8 cellular contexts compared by ENCODE assay signal in the genomic region with DNA sequence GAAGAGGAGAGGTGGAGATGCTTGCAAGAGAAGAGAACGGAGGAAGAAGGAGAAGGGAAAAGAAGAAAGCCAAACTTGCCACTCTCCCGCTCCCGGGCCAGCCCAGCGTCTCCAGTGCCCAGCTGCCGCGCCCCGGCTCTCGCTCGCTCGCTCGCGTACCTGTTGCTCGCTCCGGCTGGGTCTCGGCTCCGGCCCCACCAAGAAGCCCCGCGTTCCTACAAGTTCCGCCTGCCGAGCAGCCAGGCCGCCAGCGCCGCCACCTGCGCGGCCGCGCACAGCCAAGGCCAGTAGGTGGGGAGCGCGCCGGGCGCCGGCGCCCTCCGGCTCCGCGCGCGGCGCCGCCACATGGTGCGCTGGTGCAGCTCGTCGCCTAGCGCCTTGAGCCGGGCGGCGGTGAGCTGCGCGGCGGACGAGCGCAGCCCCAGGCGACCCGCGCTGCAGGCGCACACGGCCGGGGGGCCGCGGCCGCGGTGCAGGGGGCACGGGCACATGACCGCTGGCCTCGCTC. TPM values are rescaled to one million over a fixed set of nuclear protein-coding genes. Genes with fewer than 3 reads are reported as not detected.
A peak's percentile ranks its signal among the peaks of the same experiment; 100 is the strongest.
DNase-seq lines count a peak whose midpoint lies in the region; ATAC-seq and TF ChIP-seq lines count a peak whose summit lies in the region.

No MANE protein-coding gene starts in this region.

- H3K4me1 ChIP-seq in iPS DF 6.9 (ENCODE audit: control insufficient read depth, insufficient read depth, low read length) = peaks cover 6% of the 10 kb centered on the region
- H3K4me1 ChIP-seq in spleen = peaks cover 25 to 52% (median 42%) of the 10 kb centered on the region in 6 donors

- H3K27ac Mint-ChIP-seq in activated naive CD4-positive, alpha-beta T cell treated with anti-CD3 and anti-CD28 coated beads, Interleukin-2, amount 50 U/mL, for 72 hours = no peak overlapping the region

- no peak for TF ChIP-seq CTCF in spleen (IDR thresholded peaks at IDR 0.05 in 8 of 11, conservative IDR thresholded peaks at IDR 0.05 in 3 of 11)

- ATAC-seq in HG02852 (IDR thresholded peaks at IDR 0.05; ENCODE audit: unreplicated experiment) = peak; percentile 60
- peak; percentile 64 to 87 for ATAC-seq in activated naive CD4-positive, alpha-beta T cell treated with anti-CD3 and anti-CD28 coated beads, Interleukin-2, amount 50 U/mL, for 72 hours
- ATAC-seq in HG02981 (IDR thresholded peaks at IDR 0.05; ENCODE audit: unreplicated experiment) = no peak

- H3K27ac ChIP-seq in iPS DF 6.9 (ENCODE audit: low read length) (no peak overlapping the region), spleen (no peak overlapping the region)

- peaks cover 44% of the 10 kb centered on the region for H3K27me3 ChIP-seq in iPS DF 6.9 (ENCODE audit: control insufficient read depth, insufficient read depth, low read length)
- H3K27me3 ChIP-seq in spleen (replicated peaks in 1 of 7) = peaks cover 0 to 92% (median 72%) of the 10 kb centered on the region in 7 donors

- no peak for TF ChIP-seq POLR2A in spleen (IDR thresholded peaks at IDR 0.05)

- peaks cover 0 to 16% of the 10 kb centered on the region in 2 donors for H3K36me3 Mint-ChIP-seq in activated naive CD4-positive, alpha-beta T cell treated with anti-CD3 and anti-CD28 coated beads, Interleukin-2, amount 50 U/mL, for 72 hours

- intact Hi-C loops in spleen (cut with DNase I; ENCODE audit: low total_unique reads) = no loop called here

- no peaks in the 10 kb centered on the region for H3K9me3 ChIP-seq in iPS DF 6.9 (ENCODE audit: control insufficient read depth, insufficient read depth, low read length)
- H3K9me3 ChIP-seq in spleen = no peaks in the 10 kb centered on the region

- H3K4me3 ChIP-seq in iPS DF 6.9 (ENCODE audit: low read length) = peak overlapping the region; percentile 62; the same call in 1 of the 2 replicates
- H3K4me3 ChIP-seq in spleen = peak overlapping the region in 6 of 8 donors; percentile 23 to 68 (median 34)

- no CpG with 5 or more reads among the region's 65 CpGs for WGBS in iPS DF 6.9 (ENCODE audit: insufficient coverage, insufficient read length)
- 0 to 1% (median 1%) methylated on average over 37 to 65 of the region's 65 CpGs for WGBS in spleen, 5 donors

- DNase-seq in NCI-H82 (lab: John Stamatoyannopoulos, UW) (peak; percentile 73), NCI-H82 treated with DMSO at 0.1 percent for 48 hours (lab: John Stamatoyannopoulos, UW; ENCODE audit: unreplicated experiment) (no peak), NCI-H748 treated with DMSO at 0.1 percent for 48 hours (lab: John Stamatoyannopoulos, UW) (peak; percentile 51), iPS DF 6.9 (ENCODE audit: low read depth, low spot score) (no peak), spleen (peak; percentile 81)
- DNase-seq in activated naive CD4-positive, alpha-beta T cell treated with anti-CD3 and anti-CD28 coated beads, Interleukin-2, amount 50 U/mL, for 72 hours (ENCODE audit: low spot score in 2 of 2) = peak in 1 of 2 donors; percentile 56

- no peaks in the 10 kb centered on the region for H3K9me3 Mint-ChIP-seq in activated naive CD4-positive, alpha-beta T cell treated with anti-CD3 and anti-CD28 coated beads, Interleukin-2, amount 50 U/mL, for 72 hours

- H3K36me3 ChIP-seq in iPS DF 6.9 (ENCODE audit: control insufficient read depth, insufficient read depth, low read length) = no peaks in the 10 kb centered on the region
- no peaks in the 10 kb centered on the region for H3K36me3 ChIP-seq in spleen

RNA-seq across cellular contexts. Expression of a gene that starts 0.4 kb away (rescaled TPM):
- total RNA-seq in activated naive CD4-positive, alpha-beta T cell treated with anti-CD3 and anti-CD28 coated beads, Interleukin-2, amount 50 U/mL, for 72 hours = not detected
- total RNA-seq in spleen = under 1 TPM in 6 of 7 donors, not detected in 1; 0.13 to 0.58 (median 0.40) TPM
- under 1 TPM; 0.07 to 0.76 (median 0.13) TPM for polyA plus RNA-seq in spleen

RNA-seq across cellular contexts. Expression of a gene that starts 29.9 kb away (rescaled TPM):
- 1 to 10 TPM; 3.1 to 7.4 TPM for total RNA-seq in activated naive CD4-positive, alpha-beta T cell treated with anti-CD3 and anti-CD28 coated beads, Interleukin-2, amount 50 U/mL, for 72 hours
- 10 to 100 TPM; 10.5 to 17.3 (median 14.0) TPM for total RNA-seq in spleen
- polyA plus RNA-seq in spleen = 1 to 10 TPM; 2.2 to 4.2 (median 3.6) TPM

Comparison
In these comparisons a context has a peak if more than half of its experiments do, and no peak if none do; other contexts are left out.
1. DNase-seq: peak in NCI-H82 (single experiment), NCI-H748 treated with DMSO at 0.1 percent for 48 hours (single experiment) and spleen (single experiment); none in NCI-H82 treated with DMSO at 0.1 percent for 48 hours (single experiment) and iPS DF 6.9 (single experiment).